ENCODE assay signal across 18 cellular contexts in the genomic region with DNA sequence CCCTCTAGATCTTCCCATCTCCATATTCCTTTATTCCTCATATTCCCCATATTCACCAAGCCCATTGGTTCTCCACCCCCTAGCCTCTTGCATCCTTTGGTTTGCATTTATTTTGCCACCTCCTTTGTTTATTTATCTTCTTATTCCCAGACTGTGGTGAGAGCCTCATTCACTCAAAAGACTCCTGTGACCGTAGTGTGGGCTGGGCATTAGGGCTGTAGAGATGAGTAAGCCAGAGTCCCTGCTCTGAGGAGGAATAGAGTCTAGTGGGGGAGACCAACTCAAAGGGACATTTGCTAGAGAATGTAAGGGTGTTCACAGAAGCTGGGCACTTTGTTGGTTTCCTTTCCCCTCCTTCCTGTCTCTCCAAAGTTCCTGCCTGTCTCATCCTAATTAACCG. TPM values are rescaled to one million over a fixed set of nuclear protein-coding genes. Genes with fewer than 3 reads are reported as not detected.
A peak's percentile ranks its signal among the peaks of the same experiment; 100 is the strongest.
DNase-seq lines count a peak whose midpoint lies in the region; ATAC-seq lines count a peak whose summit lies in the region.
"Had no signal": no experiment of that assay in that cellular context is flagged by ENCODE, and none has a peak within 500 bp of the region (broad histone marks: within the 10 kb centered on the region; RNA-seq: fewer than 3 reads in every experiment).

No MANE protein-coding gene starts in this region.

- no peaks in the 10 kb centered on the region for H3K9me3 Mint-ChIP-seq in activated naive CD4-positive, alpha-beta T cell treated with anti-CD3 and anti-CD28 coated beads, Interleukin-2, amount 50 U/mL, for 24 hours
- H3K9me3 Mint-ChIP-seq in T-cell: no peaks in the 10 kb centered on the region
- no peaks in the 10 kb centered on the region for H3K9me3 Mint-ChIP-seq in central memory CD8-positive, alpha-beta T cell
- no peaks in the 10 kb centered on the region for H3K9me3 Mint-ChIP-seq in stimulated activated effector memory CD8-positive, alpha-beta T cell treated with anti-CD3 and anti-CD28 coated beads, Interleukin-12 subunit alpha, Interleukin-12 subunit beta, amount 100 ng/mL, for 72 hours

- no peak overlapping the region for H3K4me3 Mint-ChIP-seq in activated naive CD4-positive, alpha-beta T cell treated with anti-CD3 and anti-CD28 coated beads, Interleukin-2, amount 50 U/mL, for 24 hours
- H3K4me3 Mint-ChIP-seq in T-cell: no peak overlapping the region
- H3K4me3 Mint-ChIP-seq in central memory CD8-positive, alpha-beta T cell: no peak overlapping the region
- H3K4me3 Mint-ChIP-seq in stimulated activated effector memory CD8-positive, alpha-beta T cell treated with anti-CD3 and anti-CD28 coated beads, Interleukin-12 subunit alpha, Interleukin-12 subunit beta, amount 100 ng/mL, for 72 hours: no peak overlapping the region

- peaks cover 71% of the 10 kb centered on the region for H3K4me1 Mint-ChIP-seq in activated naive CD4-positive, alpha-beta T cell treated with anti-CD3 and anti-CD28 coated beads, Interleukin-2, amount 50 U/mL, for 24 hours
- peaks cover 65 to 74% (median 70%) of the 10 kb centered on the region in 3 donors for H3K4me1 Mint-ChIP-seq in T-cell
- H3K4me1 Mint-ChIP-seq in central memory CD8-positive, alpha-beta T cell: peaks cover 64% of the 10 kb centered on the region
- peaks cover 63% of the 10 kb centered on the region for H3K4me1 Mint-ChIP-seq in stimulated activated effector memory CD8-positive, alpha-beta T cell treated with anti-CD3 and anti-CD28 coated beads, Interleukin-12 subunit alpha, Interleukin-12 subunit beta, amount 100 ng/mL, for 72 hours

- CTCF ChIA-PET in T-cell (lab: Charles Lee): no interaction called here

- peak overlapping the region; percentile 43 for H3K27ac Mint-ChIP-seq in activated naive CD4-positive, alpha-beta T cell treated with anti-CD3 and anti-CD28 coated beads, Interleukin-2, amount 50 U/mL, for 24 hours
- peak overlapping the region; percentile 74 to 80 for H3K27ac Mint-ChIP-seq in T-cell
- peak overlapping the region; percentile 91 for H3K27ac Mint-ChIP-seq in central memory CD8-positive, alpha-beta T cell (ENCODE audit: low read depth)
- H3K27ac Mint-ChIP-seq in stimulated activated effector memory CD8-positive, alpha-beta T cell treated with anti-CD3 and anti-CD28 coated beads, Interleukin-12 subunit alpha, Interleukin-12 subunit beta, amount 100 ng/mL, for 72 hours: peak overlapping the region; percentile 91

- DNase-seq in activated naive CD4-positive, alpha-beta T cell treated with Interleukin-2 at 50 U/mL for 16 hours: no peak
- DNase-seq in T-cell (no peak), RPMI8226 (no peak), mucosa of gallbladder (ENCODE audit: low spot score) (no peak)
- DNase-seq in central memory CD8-positive, alpha-beta T cell (ENCODE audit: low spot score in 2 of 2): no peak
- no peak for DNase-seq in stimulated activated effector memory CD8-positive, alpha-beta T cell treated with anti-CD3 and anti-CD28 coated beads, Interleukin-12 subunit alpha, Interleukin-12 subunit beta, amount 100 ng/mL, for 72 hours (ENCODE audit: low spot score in 2 of 2)
- DNase-seq: activated CD4-positive, alpha-beta T cell treated with anti-CD3 and anti-CD28 coated beads for 4 hours; esophagus squamous epithelium; H7; mesendoderm; NCI-H146; NCI-H446; SHP77 treated with DMSO at 0.1 percent for 48 hours; T-helper 9 cell had no signal

- peaks cover 19% of the 10 kb centered on the region for H3K36me3 Mint-ChIP-seq in activated naive CD4-positive, alpha-beta T cell treated with anti-CD3 and anti-CD28 coated beads, Interleukin-2, amount 50 U/mL, for 24 hours
- H3K36me3 Mint-ChIP-seq in T-cell: peaks cover 70% of the 10 kb centered on the region
- peaks cover 70% of the 10 kb centered on the region for H3K36me3 Mint-ChIP-seq in central memory CD8-positive, alpha-beta T cell (ENCODE audit: insufficient read depth)
- peaks cover 100% of the 10 kb centered on the region for H3K36me3 Mint-ChIP-seq in stimulated activated effector memory CD8-positive, alpha-beta T cell treated with anti-CD3 and anti-CD28 coated beads, Interleukin-12 subunit alpha, Interleukin-12 subunit beta, amount 100 ng/mL, for 72 hours

- H3K27me3 Mint-ChIP-seq in activated naive CD4-positive, alpha-beta T cell treated with anti-CD3 and anti-CD28 coated beads, Interleukin-2, amount 50 U/mL, for 24 hours: no peaks in the 10 kb centered on the region
- H3K27me3 Mint-ChIP-seq in T-cell: no peaks in the 10 kb centered on the region
- no peaks in the 10 kb centered on the region for H3K27me3 Mint-ChIP-seq in central memory CD8-positive, alpha-beta T cell

- POLR2A ChIA-PET in T-cell (lab: Charles Lee): no interaction called here

- ATAC-seq in T-cell (replicated peaks in 1 of 4) (no peak), HG03039 (IDR thresholded peaks at IDR 0.05; ENCODE audit: unreplicated experiment) (no peak)
- no peak for ATAC-seq in central memory CD8-positive, alpha-beta T cell (replicated peaks; ENCODE audit: extremely low read depth, poor library complexity, severe bottlenecking)
- peak; percentile 57 for ATAC-seq in stimulated activated effector memory CD8-positive, alpha-beta T cell treated with anti-CD3 and anti-CD28 coated beads, Interleukin-12 subunit alpha, Interleukin-12 subunit beta, amount 100 ng/mL, for 72 hours

RNA-seq across cellular contexts. Expression of gene ATG16L1, which starts 8.3 kb away (rescaled TPM):
- total RNA-seq in T-cell (100 to 1,000 TPM in 1 of 5 donors, 10 to 100 TPM in 4; 73.9 to 117 (median 83.4) TPM), mucosa of gallbladder (35.0 TPM)

RNA-seq across cellular contexts. Expression of gene SAG, which starts 47.9 kb away (rescaled TPM):
- total RNA-seq in T-cell: under 1 TPM in 2 of 5 donors, not detected in 3; 0.03 to 0.37 TPM
- not detected for total RNA-seq in mucosa of gallbladder
- total RNA-seq: esophagus squamous epithelium, H7, HT-29, temporal lobe had no signal
